ENCODE assay signal across 1 cellular context in genomic region chr16:11869657-11870228, GRCh38.
TF ChIP-seq lines count a peak whose summit lies in the region.

No MANE protein-coding gene starts in this region.

TF ChIP-seq in HepG2, 621 proteins besides CTCF, POLR2A, EP300 and RAD21 (continued from another document and continues in another):
- TF ChIP-seq ZNF609 (CRISPR knock-in tag; IDR thresholded peaks at IDR 0.05; ENCODE audit: borderline replicate concordance) (peak; percentile 22; the same call in 1 of the 2 replicates), HDAC2 (CRISPR knock-in tag; IDR thresholded peaks at IDR 0.05) (peak; percentile 93), ZNF839 (CRISPR knock-in tag; IDR thresholded peaks at IDR 0.05; ENCODE audit: borderline replicate concordance) (no peak), HMG20A (CRISPR knock-in tag; IDR thresholded peaks at IDR 0.05; ENCODE audit: borderline replicate concordance) (peak; percentile 82; the same call in 1 of the 2 replicates), HNF4A (CRISPR knock-in tag; IDR thresholded peaks at IDR 0.05) (peak; percentile 99), BRCA1 (CRISPR knock-in tag; IDR thresholded peaks at IDR 0.05) (peak; percentile 32; the same call in 1 of the 2 replicates), SMYD3 (CRISPR knock-in tag; IDR thresholded peaks at IDR 0.05) (no peak), SMC3 (IDR thresholded peaks at IDR 0.05; ENCODE audit: low read length) (0 out of 2 replicates have a peak, but pooled peaks have one; percentile 11), ARID2 (CRISPR knock-in tag; IDR thresholded peaks at IDR 0.05; ENCODE audit: borderline replicate concordance) (peak; percentile 85; the same call in 1 of the 2 replicates), TERF1 (CRISPR knock-in tag; IDR thresholded peaks at IDR 0.05) (no peak), ISL2 (CRISPR knock-in tag; IDR thresholded peaks at IDR 0.05) (peak; percentile 75), GATAD2A (CRISPR knock-in tag; IDR thresholded peaks at IDR 0.05) (peak; percentile 91), PHF5A (CRISPR knock-in tag; IDR thresholded peaks at IDR 0.05; ENCODE audit: low read depth, unreplicated experiment) (peak; percentile 31), ZNF878 (CRISPR knock-in tag; IDR thresholded peaks at IDR 0.05) (0 out of 2 replicates have a peak, but pooled peaks have one; percentile 71), NAIF1 (CRISPR knock-in tag; IDR thresholded peaks at IDR 0.05; ENCODE audit: borderline replicate concordance) (0 out of 2 replicates have a peak, but pooled peaks have one; percentile 28), ZBTB49 (CRISPR knock-in tag; IDR thresholded peaks at IDR 0.05; ENCODE audit: borderline replicate concordance) (peak; percentile 76; the same call in 1 of the 2 replicates), ETV5 (CRISPR knock-in tag; IDR thresholded peaks at IDR 0.05; ENCODE audit: borderline replicate concordance) (peak; percentile 58; the same call in 1 of the 2 replicates), HNF1A (IDR thresholded peaks at IDR 0.05; ENCODE audit: low read depth) (peak; percentile 48; the same call in 1 of the 2 replicates), HNF1A (CRISPR knock-in tag; IDR thresholded peaks at IDR 0.05; ENCODE audit: borderline replicate concordance) (peak; percentile 32; the same call in 1 of the 2 replicates), KMT2A (CRISPR knock-in tag; IDR thresholded peaks at IDR 0.05) (0 out of 2 replicates have a peak, but pooled peaks have one; percentile 62), FOXA1 (IDR thresholded peaks at IDR 0.05) (no peak), FOXA1 (CRISPR knock-in tag; IDR thresholded peaks at IDR 0.05) (peak; percentile 62; the same call in 1 of the 2 replicates), SETDB1 (CRISPR knock-in tag; IDR thresholded peaks at IDR 0.05; ENCODE audit: borderline replicate concordance) (no peak), TBP (CRISPR knock-in tag; IDR thresholded peaks at IDR 0.05) (no peak), HNF4G (IDR thresholded peaks at IDR 0.05; ENCODE audit: borderline replicate concordance, low read depth, low read length) (peak; percentile 98), HNF4G (CRISPR knock-in tag; IDR thresholded peaks at IDR 0.05; ENCODE audit: borderline replicate concordance, low read depth) (peak; percentile 90), ARNTL (CRISPR knock-in tag; IDR thresholded peaks at IDR 0.05) (0 out of 2 replicates have a peak, but pooled peaks have one; percentile 17), MBD4 (IDR thresholded peaks at IDR 0.05; ENCODE audit: borderline replicate concordance, low read length) (peak; percentile 89; the same call in 1 of the 2 replicates), KLF16 (CRISPR knock-in tag; IDR thresholded peaks at IDR 0.05) (peak in 1 of 2 experiments; percentile 47; a peak in 1 of 4 replicates), KMT2B (CRISPR knock-in tag; IDR thresholded peaks at IDR 0.05) (no peak), SOX13 (IDR thresholded peaks at IDR 0.05) (peak; percentile 47; the same call in 1 of the 2 replicates), SOX13 (CRISPR knock-in tag; conservative IDR thresholded peaks at IDR 0.05 in 1 of 2, IDR thresholded peaks at IDR 0.05 in 1 of 2) (peak in 1 of 2 experiments; percentile 76; a peak in 2 of 4 replicates), ZGPAT (CRISPR knock-in tag; IDR thresholded peaks at IDR 0.05) (peak; percentile 79), PAXIP1 (CRISPR knock-in tag; conservative IDR thresholded peaks at IDR 0.05) (peak; percentile 70), ZBTB34 (CRISPR knock-in tag; IDR thresholded peaks at IDR 0.05) (peak; percentile 22; the same call in 1 of the 2 replicates), ZNF317 (CRISPR knock-in tag; IDR thresholded peaks at IDR 0.05) (peak; percentile 66), RCOR2 (CRISPR knock-in tag; IDR thresholded peaks at IDR 0.05) (peak; percentile 97), ZNF740 (CRISPR knock-in tag; IDR thresholded peaks at IDR 0.05) (0 out of 2 replicates have a peak, but pooled peaks have one; percentile 15), ZBTB25 (CRISPR knock-in tag; IDR thresholded peaks at IDR 0.05) (no peak)
